Comparison of ENCODE assay signal across 10 cellular contexts in the genomic region with DNA sequence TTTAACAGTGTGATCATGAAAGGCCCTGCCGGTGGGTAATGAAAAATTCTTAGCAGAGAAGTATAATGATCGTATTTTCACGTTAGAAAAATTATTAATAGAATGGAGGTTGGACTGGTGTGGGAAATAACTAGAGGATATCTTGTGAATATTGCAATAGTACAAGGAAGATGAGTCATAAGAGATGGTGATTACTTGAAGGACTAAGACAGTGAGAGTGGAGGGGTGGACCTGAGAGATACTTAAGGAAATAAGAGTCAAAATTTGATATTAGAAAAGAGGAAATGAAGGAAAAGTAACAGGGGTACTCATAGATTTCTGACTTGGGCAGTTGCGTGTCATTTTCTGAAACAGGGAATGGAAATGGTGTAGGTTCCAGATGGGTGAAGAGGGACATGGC. TPM values are rescaled to one million over a fixed set of nuclear protein-coding genes. Genes with fewer than 3 reads are reported as not detected.
DNase-seq lines count a peak whose midpoint lies in the region; ATAC-seq and TF ChIP-seq lines count a peak whose summit lies in the region.
"Had no signal": no experiment of that assay in that cellular context is flagged by ENCODE, and none has a peak within 500 bp of the region (broad histone marks: within the 10 kb centered on the region; RNA-seq: fewer than 3 reads in every experiment).

No MANE protein-coding gene starts in this region.

- peaks cover 8% of the 10 kb centered on the region for H3K4me1 ChIP-seq in Caco-2
- H3K4me1 ChIP-seq in MM.1S (ENCODE audit: low read length): peaks cover 5% of the 10 kb centered on the region; the same call in 1 of the 2 replicates

- H3K36me3 ChIP-seq in Caco-2 (ENCODE audit: control insufficient read depth, insufficient read depth, low read length) (no peaks in the 10 kb centered on the region), MM.1S (replicated peaks; ENCODE audit: insufficient read depth, low read length) (no peaks in the 10 kb centered on the region), brain microvascular endothelial cell (replicated peaks) (no peaks in the 10 kb centered on the region)
- H3K36me3 ChIP-seq: transverse colon had no signal

- ATAC-seq in HG02938 (IDR thresholded peaks at IDR 0.05; ENCODE audit: unreplicated experiment) (no peak), HG03139 (IDR thresholded peaks at IDR 0.05; ENCODE audit: unreplicated experiment) (no peak)

- in situ Hi-C loops in brain microvascular endothelial cell (cut with HindIII; ENCODE audit: low pct_ligation_motif_present, low sequenced_read_pairs): no loop called here

- peak overlapping the region; percentile 99 for H3K27ac Mint-ChIP-seq in Caco-2 (ENCODE audit: unreplicated experiment)
- H3K27ac Mint-ChIP-seq in mesothelial cell of epicardium: peak overlapping the region; percentile 10

- no TSS peak for BruUV-seq in Caco-2 (replicated peaks; lab: Mats Ljungman, UMichigan)

- TF ChIP-seq CTCF in Caco-2 (IDR thresholded peaks at IDR 0.05; ENCODE audit: insufficient read depth in 1 of 2, low read depth in 1 of 2, low read length in 1 of 2, severe bottlenecking in 1 of 2, unreplicated experiment in 1 of 2) (no peak), MM.1S (IDR thresholded peaks at IDR 0.05; ENCODE audit: low read length) (no peak), brain microvascular endothelial cell (IDR thresholded peaks at IDR 0.05; ENCODE audit: low read depth, low read length, missing control alignments) (no peak), mesothelial cell of epicardium (IDR thresholded peaks at IDR 0.05; ENCODE audit: unreplicated experiment) (no peak)

- peak overlapping the region; percentile 95 for H3K4me3 Mint-ChIP-seq in Caco-2 (ENCODE audit: unreplicated experiment)
- H3K4me3 Mint-ChIP-seq in mesothelial cell of epicardium: peak overlapping the region; percentile 82

- no peaks in the 10 kb centered on the region for H4K20me1 ChIP-seq in MM.1S (ENCODE audit: insufficient read depth, low read length)

- intact Hi-C loops in Caco-2 (cut with micrococcal nuclease; ENCODE audit: unreplicated experiment): loop anchor here (5.0 kb wide), 1 partner anchor 77 kb away; no protein-coding TSS in a partner anchor

- peaks cover 24% of the 10 kb centered on the region for H3K4me1 Mint-ChIP-seq in Caco-2 (ENCODE audit: low read depth, unreplicated experiment)
- H3K4me1 Mint-ChIP-seq in mesothelial cell of epicardium: peaks cover 37% of the 10 kb centered on the region

- no peak for DNase-seq in Caco-2
- no peak for DNase-seq in MM.1S
- DNase-seq in brain microvascular endothelial cell: no peak
- no peak for DNase-seq in mesothelial cell of epicardium (ENCODE audit: low spot score in 2 of 2, unreplicated experiment in 2 of 2)
- no peak for DNase-seq in DMS 273 treated with DMSO at 0.1 percent for 48 hours (lab: John Stamatoyannopoulos, UW)
- DNase-seq in foreskin melanocyte: no peak
- DNase-seq: NCI-H345, transverse colon had no signal

- peaks cover 24% of the 10 kb centered on the region for H3K36me3 Mint-ChIP-seq in Caco-2 (ENCODE audit: insufficient read depth, unreplicated experiment)
- no peaks in the 10 kb centered on the region for H3K36me3 Mint-ChIP-seq in mesothelial cell of epicardium

- H3K27me3 ChIP-seq in Caco-2 (replicated peaks; ENCODE audit: control insufficient read depth, insufficient read depth, low read length) (no peaks in the 10 kb centered on the region), MM.1S (replicated peaks; ENCODE audit: insufficient read depth, low read length) (no peaks in the 10 kb centered on the region), brain microvascular endothelial cell (replicated peaks) (no peaks in the 10 kb centered on the region)
- H3K27me3 ChIP-seq: transverse colon had no signal

- H2AFZ ChIP-seq in MM.1S (ENCODE audit: low read length): no peak overlapping the region

- H3K79me2 ChIP-seq in MM.1S (ENCODE audit: low read length): peaks cover 22% of the 10 kb centered on the region

- 0 out of 2 replicates have a peak overlapping the region, but pooled peaks have one; percentile 85 for H3K4me2 ChIP-seq in MM.1S (ENCODE audit: low read depth, low read length)

- H3K9me3 ChIP-seq in Caco-2 (no peaks in the 10 kb centered on the region), MM.1S (replicated peaks; ENCODE audit: insufficient read depth, low read length) (no peaks in the 10 kb centered on the region)
- H3K9me3 ChIP-seq: transverse colon had no signal

- POLR2A ChIA-PET in Caco-2 (lab: Charles Lee): no interaction called here

- peak overlapping the region; percentile 45 for H3K4me3 ChIP-seq in Caco-2 (ENCODE audit: low read depth, low read length)
- no peak overlapping the region for H3K4me3 ChIP-seq in MM.1S (ENCODE audit: low read length)
- no peak overlapping the region for H3K4me3 ChIP-seq in brain microvascular endothelial cell (ENCODE audit: low read depth, low read length)

- H3K27me3 Mint-ChIP-seq in Caco-2 (ENCODE audit: insufficient read depth, unreplicated experiment): no peaks in the 10 kb centered on the region
- no peaks in the 10 kb centered on the region for H3K27me3 Mint-ChIP-seq in mesothelial cell of epicardium (ENCODE audit: low read depth)

- no peak overlapping the region for H3K27ac ChIP-seq in MM.1S (ENCODE audit: low read length)
- peak overlapping the region; percentile 10 for H3K27ac ChIP-seq in brain microvascular endothelial cell

- H3K9ac ChIP-seq in MM.1S (ENCODE audit: low read length): no peak overlapping the region

- H3K9me3 Mint-ChIP-seq in Caco-2 (ENCODE audit: unreplicated experiment) (no peaks in the 10 kb centered on the region), mesothelial cell of epicardium (no peaks in the 10 kb centered on the region)

- CTCF ChIA-PET in Caco-2 (lab: Charles Lee): no interaction called here

- peaks cover 24% of the 10 kb centered on the region for H3F3A ChIP-seq in MM.1S (ENCODE audit: insufficient read depth, low read length)

- H3K9me2 ChIP-seq in MM.1S (replicated peaks; ENCODE audit: insufficient read depth, low read length): no peaks in the 10 kb centered on the region

RNA-seq across cellular contexts. Expression of a gene that starts 1.8 kb away (rescaled TPM):
- total RNA-seq in Caco-2 (2022): 45.3 and 49.3 TPM in 2 replicates
- 26.5 to 28.7 TPM (median 26.8 TPM) in 3 replicates for total RNA-seq in mesothelial cell of epicardium
